Comparison of ENCODE assay signal across 19 cellular contexts in the genomic region with DNA sequence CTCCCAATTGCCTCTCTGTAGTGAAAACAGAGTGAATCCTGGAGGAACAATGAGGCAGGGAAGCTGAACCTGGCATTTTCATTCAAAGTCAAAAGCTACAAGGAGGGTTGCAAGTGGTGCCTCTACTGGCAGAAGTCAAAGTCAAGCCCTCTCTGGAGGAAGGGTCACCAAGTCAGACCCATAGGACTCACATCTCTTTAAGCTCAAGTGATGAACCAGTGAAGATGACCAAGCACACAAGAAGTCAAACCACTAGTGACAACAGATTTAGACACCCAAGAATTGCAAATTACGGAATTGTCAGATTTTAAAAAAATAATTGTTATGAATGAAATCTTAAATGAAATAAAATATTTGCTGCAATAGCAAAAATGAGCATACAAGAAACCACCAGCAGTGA.
DNase-seq lines count a peak whose midpoint lies in the region; ATAC-seq and TF ChIP-seq lines count a peak whose summit lies in the region.
"Had no signal": no experiment of that assay in that cellular context is flagged by ENCODE, and none has a peak within 500 bp of the region (broad histone marks: within the 10 kb centered on the region; RNA-seq: fewer than 3 reads in every experiment).

No MANE protein-coding gene starts in this region.

- intact Hi-C loops in dorsolateral prefrontal cortex (cut with DNase I): no loop called here

- H3K4me3 ChIP-seq in dorsolateral prefrontal cortex: no peak overlapping the region
- H3K4me3 ChIP-seq: esophagus squamous epithelium, vagina had no signal

- DNase-seq in RKO (ENCODE audit: low spot score): no peak
- DNase-seq in dorsolateral prefrontal cortex: no peak
- no peak for DNase-seq in GF-D8 (lab: John Stamatoyannopoulos, UW)
- DNase-seq: activated CD4-positive, alpha-beta T cell treated with anti-CD3 and anti-CD28 coated beads, Interleukin-2, amount 50 U/mL, for 4 hours; activated naive CD4-positive, alpha-beta T cell treated with Interleukin-2 at 50 U/mL for 16 hours; AML-193; aorta; Caco-2; effector CD8-positive, alpha-beta T cell; esophagus squamous epithelium; NCI-H1694; NCI-H2227 treated with DMSO at 0.1 percent for 48 hours; stimulated activated CD8-positive, alpha-beta memory T cell treated with anti-CD3 and anti-CD28 coated beads, Interleukin-4, amount 100 ng/mL, for 48 hours had no signal

- no peaks in the 10 kb centered on the region for H3K27me3 ChIP-seq in dorsolateral prefrontal cortex
- H3K27me3 ChIP-seq: esophagus squamous epithelium, vagina had no signal

- TF ChIP-seq CTCF in dorsolateral prefrontal cortex (IDR thresholded peaks at IDR 0.05 in 54 of 56, conservative IDR thresholded peaks at IDR 0.05 in 2 of 56; ENCODE audit: low read depth in 1 of 56, partially characterized antibody in 56 of 56): no peak

- ATAC-seq in GM18858 (IDR thresholded peaks at IDR 0.05; ENCODE audit: unreplicated experiment) (peak; percentile 8), GM21529 (IDR thresholded peaks at IDR 0.05; ENCODE audit: unreplicated experiment) (peak; percentile 7), HG03354 (IDR thresholded peaks at IDR 0.05; ENCODE audit: poor library complexity, severe bottlenecking, unreplicated experiment) (peak; percentile 26), HG03565 (IDR thresholded peaks at IDR 0.05; ENCODE audit: unreplicated experiment) (no peak)
- ATAC-seq: left lobe of liver had no signal

- H3K27ac ChIP-seq in dorsolateral prefrontal cortex: no peak overlapping the region
- H3K27ac ChIP-seq: esophagus squamous epithelium, vagina had no signal
